ENCODE assay signal across 2 cellular contexts in the genomic region with DNA sequence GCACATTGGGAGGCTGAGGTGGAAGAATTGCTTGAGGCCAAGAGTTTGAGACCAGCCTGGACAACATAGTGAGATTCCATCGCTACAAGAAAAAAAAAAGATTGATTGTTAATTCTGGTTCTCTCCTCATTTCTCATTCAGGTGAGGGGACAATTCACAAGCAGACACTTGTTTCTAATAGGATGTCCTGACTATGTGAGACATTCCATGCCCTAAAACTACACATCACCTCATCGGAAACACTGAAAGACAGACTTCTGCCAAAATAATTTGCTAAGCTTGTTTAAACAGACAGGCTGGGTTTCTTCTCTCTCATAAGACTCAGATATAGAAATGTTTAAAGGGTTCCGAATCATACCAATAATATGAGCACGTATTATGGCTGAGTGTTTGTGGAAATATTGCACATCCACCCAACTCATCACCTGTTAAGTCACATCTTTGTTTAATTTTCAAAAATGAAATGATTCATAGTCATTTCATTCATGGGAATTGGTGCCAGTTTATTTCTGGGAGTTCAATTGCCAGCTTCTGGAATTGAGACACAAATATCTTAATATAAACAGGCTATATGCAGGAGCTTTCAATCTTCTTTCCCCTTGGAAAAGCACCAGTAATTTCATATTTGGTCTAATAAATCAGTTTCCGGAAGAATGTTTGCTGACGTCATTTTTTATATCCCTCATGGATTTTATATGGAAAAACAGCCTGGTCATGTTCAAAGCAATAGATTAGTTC.
TF ChIP-seq lines count a peak whose summit lies in the region.

No MANE protein-coding gene starts in this region.

TF ChIP-seq in IMR-90, 13 proteins besides CTCF, POLR2A, EP300 and RAD21 (continued from another document):
- TF ChIP-seq, protein P1, sequence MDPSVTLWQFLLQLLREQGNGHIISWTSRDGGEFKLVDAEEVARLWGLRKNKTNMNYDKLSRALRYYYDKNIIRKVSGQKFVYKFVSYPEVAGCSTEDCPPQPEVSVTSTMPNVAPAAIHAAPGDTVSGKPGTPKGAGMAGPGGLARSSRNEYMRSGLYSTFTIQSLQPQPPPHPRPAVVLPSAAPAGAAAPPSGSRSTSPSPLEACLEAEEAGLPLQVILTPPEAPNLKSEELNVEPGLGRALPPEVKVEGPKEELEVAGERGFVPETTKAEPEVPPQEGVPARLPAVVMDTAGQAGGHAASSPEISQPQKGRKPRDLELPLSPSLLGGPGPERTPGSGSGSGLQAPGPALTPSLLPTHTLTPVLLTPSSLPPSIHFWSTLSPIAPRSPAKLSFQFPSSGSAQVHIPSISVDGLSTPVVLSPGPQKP (IDR thresholded peaks at IDR 0.05; ENCODE audit: borderline replicate concordance, low read depth, low read length): no peak
- no peak for TF ChIP-seq CHD1 (IDR thresholded peaks at IDR 0.05; ENCODE audit: low read depth, low read length)
- no peak for TF ChIP-seq RCOR1 (IDR thresholded peaks at IDR 0.05; ENCODE audit: insufficient replicate concordance, low read length)
- no peak for TF ChIP-seq CEBPB (IDR thresholded peaks at IDR 0.05; ENCODE audit: low read depth, low read length)
- TF ChIP-seq, protein P2, sequence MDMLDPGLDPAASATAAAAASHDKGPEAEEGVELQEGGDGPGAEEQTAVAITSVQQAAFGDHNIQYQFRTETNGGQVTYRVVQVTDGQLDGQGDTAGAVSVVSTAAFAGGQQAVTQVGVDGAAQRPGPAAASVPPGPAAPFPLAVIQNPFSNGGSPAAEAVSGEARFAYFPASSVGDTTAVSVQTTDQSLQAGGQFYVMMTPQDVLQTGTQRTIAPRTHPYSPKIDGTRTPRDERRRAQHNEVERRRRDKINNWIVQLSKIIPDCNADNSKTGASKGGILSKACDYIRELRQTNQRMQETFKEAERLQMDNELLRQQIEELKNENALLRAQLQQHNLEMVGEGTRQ (IDR thresholded peaks at IDR 0.05; ENCODE audit: low read depth, low read length): no peak
- TF ChIP-seq MXI1 (IDR thresholded peaks at IDR 0.05; ENCODE audit: borderline replicate concordance, low read depth, low read length): no peak
- no peak for TF ChIP-seq MAZ (IDR thresholded peaks at IDR 0.05; ENCODE audit: borderline replicate concordance, low read depth, low read length)

TF ChIP-seq in WTC11, 78 proteins besides CTCF, POLR2A, EP300 and RAD21 (continues in another document):
- TF ChIP-seq, protein P3, sequence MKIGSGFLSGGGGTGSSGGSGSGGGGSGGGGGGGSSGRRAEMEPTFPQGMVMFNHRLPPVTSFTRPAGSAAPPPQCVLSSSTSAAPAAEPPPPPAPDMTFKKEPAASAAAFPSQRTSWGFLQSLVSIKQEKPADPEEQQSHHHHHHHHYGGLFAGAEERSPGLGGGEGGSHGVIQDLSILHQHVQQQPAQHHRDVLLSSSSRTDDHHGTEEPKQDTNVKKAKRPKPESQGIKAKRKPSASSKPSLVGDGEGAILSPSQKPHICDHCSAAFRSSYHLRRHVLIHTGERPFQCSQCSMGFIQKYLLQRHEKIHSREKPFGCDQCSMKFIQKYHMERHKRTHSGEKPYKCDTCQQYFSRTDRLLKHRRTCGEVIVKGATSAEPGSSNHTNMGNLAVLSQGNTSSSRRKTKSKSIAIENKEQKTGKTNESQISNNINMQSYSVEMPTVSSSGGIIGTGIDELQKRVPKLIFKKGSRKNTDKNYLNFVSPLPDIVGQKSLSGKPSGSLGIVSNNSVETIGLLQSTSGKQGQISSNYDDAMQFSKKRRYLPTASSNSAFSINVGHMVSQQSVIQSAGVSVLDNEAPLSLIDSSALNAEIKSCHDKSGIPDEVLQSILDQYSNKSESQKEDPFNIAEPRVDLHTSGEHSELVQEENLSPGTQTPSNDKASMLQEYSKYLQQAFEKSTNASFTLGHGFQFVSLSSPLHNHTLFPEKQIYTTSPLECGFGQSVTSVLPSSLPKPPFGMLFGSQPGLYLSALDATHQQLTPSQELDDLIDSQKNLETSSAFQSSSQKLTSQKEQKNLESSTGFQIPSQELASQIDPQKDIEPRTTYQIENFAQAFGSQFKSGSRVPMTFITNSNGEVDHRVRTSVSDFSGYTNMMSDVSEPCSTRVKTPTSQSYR (CRISPR knock-in tag; IDR thresholded peaks at IDR 0.05): no peak
- TF ChIP-seq TP53 (CRISPR knock-in tag; IDR thresholded peaks at IDR 0.05) (no peak), SOX15 (CRISPR knock-in tag; IDR thresholded peaks at IDR 0.05) (no peak), ZNF121 (CRISPR knock-in tag; IDR thresholded peaks at IDR 0.05) (peak; percentile 67; the same call in 1 of the 2 replicates), JUN (CRISPR knock-in tag; IDR thresholded peaks at IDR 0.05) (no peak), ELF4 (CRISPR knock-in tag; IDR thresholded peaks at IDR 0.05; ENCODE audit: low read depth) (no peak), ZNF671 (CRISPR knock-in tag; IDR thresholded peaks at IDR 0.05) (peak; percentile 39; the same call in 1 of the 2 replicates), GTF2I (CRISPR knock-in tag; conservative IDR thresholded peaks at IDR 0.05) (no peak), PRRX2 (CRISPR knock-in tag; IDR thresholded peaks at IDR 0.05) (peak; percentile 24; the same call in 1 of the 2 replicates), NR1H2 (CRISPR knock-in tag; IDR thresholded peaks at IDR 0.05) (no peak), FOXP1 (CRISPR knock-in tag; IDR thresholded peaks at IDR 0.05; ENCODE audit: borderline replicate concordance) (no peak), KAT7 (CRISPR knock-in tag; IDR thresholded peaks at IDR 0.05; ENCODE audit: borderline replicate concordance) (no peak), RORB (CRISPR knock-in tag; IDR thresholded peaks at IDR 0.05) (no peak), MYBL2 (CRISPR knock-in tag; IDR thresholded peaks at IDR 0.05) (no peak), EMX1 (CRISPR knock-in tag; IDR thresholded peaks at IDR 0.05) (peak; percentile 74; the same call in 1 of the 2 replicates), ETV6 (CRISPR knock-in tag; IDR thresholded peaks at IDR 0.05) (no peak), ZNF416 (CRISPR knock-in tag; IDR thresholded peaks at IDR 0.05) (no peak; the same call in 1 of the 2 replicates), ZNF423 (CRISPR knock-in tag; IDR thresholded peaks at IDR 0.05) (no peak), HMGA2 (CRISPR knock-in tag; IDR thresholded peaks at IDR 0.05) (no peak)
- TF ChIP-seq, protein P4, sequence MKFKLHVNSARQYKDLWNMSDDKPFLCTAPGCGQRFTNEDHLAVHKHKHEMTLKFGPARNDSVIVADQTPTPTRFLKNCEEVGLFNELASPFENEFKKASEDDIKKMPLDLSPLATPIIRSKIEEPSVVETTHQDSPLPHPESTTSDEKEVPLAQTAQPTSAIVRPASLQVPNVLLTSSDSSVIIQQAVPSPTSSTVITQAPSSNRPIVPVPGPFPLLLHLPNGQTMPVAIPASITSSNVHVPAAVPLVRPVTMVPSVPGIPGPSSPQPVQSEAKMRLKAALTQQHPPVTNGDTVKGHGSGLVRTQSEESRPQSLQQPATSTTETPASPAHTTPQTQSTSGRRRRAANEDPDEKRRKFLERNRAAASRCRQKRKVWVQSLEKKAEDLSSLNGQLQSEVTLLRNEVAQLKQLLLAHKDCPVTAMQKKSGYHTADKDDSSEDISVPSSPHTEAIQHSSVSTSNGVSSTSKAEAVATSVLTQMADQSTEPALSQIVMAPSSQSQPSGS (CRISPR knock-in tag; IDR thresholded peaks at IDR 0.05; ENCODE audit: borderline replicate concordance, low read depth): no peak
- TF ChIP-seq, protein P5, sequence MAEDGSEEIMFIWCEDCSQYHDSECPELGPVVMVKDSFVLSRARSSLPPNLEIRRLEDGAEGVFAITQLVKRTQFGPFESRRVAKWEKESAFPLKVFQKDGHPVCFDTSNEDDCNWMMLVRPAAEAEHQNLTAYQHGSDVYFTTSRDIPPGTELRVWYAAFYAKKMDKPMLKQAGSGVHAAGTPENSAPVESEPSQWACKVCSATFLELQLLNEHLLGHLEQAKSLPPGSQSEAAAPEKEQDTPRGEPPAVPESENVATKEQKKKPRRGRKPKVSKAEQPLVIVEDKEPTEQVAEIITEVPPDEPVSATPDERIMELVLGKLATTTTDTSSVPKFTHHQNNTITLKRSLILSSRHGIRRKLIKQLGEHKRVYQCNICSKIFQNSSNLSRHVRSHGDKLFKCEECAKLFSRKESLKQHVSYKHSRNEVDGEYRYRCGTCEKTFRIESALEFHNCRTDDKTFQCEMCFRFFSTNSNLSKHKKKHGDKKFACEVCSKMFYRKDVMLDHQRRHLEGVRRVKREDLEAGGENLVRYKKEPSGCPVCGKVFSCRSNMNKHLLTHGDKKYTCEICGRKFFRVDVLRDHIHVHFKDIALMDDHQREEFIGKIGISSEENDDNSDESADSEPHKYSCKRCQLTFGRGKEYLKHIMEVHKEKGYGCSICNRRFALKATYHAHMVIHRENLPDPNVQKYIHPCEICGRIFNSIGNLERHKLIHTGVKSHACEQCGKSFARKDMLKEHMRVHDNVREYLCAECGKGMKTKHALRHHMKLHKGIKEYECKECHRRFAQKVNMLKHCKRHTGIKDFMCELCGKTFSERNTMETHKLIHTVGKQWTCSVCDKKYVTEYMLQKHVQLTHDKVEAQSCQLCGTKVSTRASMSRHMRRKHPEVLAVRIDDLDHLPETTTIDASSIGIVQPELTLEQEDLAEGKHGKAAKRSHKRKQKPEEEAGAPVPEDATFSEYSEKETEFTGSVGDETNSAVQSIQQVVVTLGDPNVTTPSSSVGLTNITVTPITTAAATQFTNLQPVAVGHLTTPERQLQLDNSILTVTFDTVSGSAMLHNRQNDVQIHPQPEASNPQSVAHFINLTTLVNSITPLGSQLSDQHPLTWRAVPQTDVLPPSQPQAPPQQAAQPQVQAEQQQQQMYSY (CRISPR knock-in tag; IDR thresholded peaks at IDR 0.05): no peak
- TF ChIP-seq, protein P6, sequence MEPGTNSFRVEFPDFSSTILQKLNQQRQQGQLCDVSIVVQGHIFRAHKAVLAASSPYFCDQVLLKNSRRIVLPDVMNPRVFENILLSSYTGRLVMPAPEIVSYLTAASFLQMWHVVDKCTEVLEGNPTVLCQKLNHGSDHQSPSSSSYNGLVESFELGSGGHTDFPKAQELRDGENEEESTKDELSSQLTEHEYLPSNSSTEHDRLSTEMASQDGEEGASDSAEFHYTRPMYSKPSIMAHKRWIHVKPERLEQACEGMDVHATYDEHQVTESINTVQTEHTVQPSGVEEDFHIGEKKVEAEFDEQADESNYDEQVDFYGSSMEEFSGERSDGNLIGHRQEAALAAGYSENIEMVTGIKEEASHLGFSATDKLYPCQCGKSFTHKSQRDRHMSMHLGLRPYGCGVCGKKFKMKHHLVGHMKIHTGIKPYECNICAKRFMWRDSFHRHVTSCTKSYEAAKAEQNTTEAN (CRISPR knock-in tag; IDR thresholded peaks at IDR 0.05): no peak
- TF ChIP-seq, protein P7, sequence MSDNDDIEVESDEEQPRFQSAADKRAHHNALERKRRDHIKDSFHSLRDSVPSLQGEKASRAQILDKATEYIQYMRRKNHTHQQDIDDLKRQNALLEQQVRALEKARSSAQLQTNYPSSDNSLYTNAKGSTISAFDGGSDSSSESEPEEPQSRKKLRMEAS (CRISPR knock-in tag; IDR thresholded peaks at IDR 0.05): no peak
- TF ChIP-seq, protein P8, sequence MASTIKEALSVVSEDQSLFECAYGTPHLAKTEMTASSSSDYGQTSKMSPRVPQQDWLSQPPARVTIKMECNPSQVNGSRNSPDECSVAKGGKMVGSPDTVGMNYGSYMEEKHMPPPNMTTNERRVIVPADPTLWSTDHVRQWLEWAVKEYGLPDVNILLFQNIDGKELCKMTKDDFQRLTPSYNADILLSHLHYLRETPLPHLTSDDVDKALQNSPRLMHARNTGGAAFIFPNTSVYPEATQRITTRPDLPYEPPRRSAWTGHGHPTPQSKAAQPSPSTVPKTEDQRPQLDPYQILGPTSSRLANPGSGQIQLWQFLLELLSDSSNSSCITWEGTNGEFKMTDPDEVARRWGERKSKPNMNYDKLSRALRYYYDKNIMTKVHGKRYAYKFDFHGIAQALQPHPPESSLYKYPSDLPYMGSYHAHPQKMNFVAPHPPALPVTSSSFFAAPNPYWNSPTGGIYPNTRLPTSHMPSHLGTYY (CRISPR knock-in tag; IDR thresholded peaks at IDR 0.05): peak; percentile 52; the same call in 1 of the 2 replicates
- TF ChIP-seq, protein P9, sequence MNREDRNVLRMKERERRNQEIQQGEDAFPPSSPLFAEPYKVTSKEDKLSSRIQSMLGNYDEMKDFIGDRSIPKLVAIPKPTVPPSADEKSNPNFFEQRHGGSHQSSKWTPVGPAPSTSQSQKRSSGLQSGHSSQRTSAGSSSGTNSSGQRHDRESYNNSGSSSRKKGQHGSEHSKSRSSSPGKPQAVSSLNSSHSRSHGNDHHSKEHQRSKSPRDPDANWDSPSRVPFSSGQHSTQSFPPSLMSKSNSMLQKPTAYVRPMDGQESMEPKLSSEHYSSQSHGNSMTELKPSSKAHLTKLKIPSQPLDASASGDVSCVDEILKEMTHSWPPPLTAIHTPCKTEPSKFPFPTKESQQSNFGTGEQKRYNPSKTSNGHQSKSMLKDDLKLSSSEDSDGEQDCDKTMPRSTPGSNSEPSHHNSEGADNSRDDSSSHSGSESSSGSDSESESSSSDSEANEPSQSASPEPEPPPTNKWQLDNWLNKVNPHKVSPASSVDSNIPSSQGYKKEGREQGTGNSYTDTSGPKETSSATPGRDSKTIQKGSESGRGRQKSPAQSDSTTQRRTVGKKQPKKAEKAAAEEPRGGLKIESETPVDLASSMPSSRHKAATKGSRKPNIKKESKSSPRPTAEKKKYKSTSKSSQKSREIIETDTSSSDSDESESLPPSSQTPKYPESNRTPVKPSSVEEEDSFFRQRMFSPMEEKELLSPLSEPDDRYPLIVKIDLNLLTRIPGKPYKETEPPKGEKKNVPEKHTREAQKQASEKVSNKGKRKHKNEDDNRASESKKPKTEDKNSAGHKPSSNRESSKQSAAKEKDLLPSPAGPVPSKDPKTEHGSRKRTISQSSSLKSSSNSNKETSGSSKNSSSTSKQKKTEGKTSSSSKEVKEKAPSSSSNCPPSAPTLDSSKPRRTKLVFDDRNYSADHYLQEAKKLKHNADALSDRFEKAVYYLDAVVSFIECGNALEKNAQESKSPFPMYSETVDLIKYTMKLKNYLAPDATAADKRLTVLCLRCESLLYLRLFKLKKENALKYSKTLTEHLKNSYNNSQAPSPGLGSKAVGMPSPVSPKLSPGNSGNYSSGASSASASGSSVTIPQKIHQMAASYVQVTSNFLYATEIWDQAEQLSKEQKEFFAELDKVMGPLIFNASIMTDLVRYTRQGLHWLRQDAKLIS (CRISPR knock-in tag; IDR thresholded peaks at IDR 0.05; ENCODE audit: borderline replicate concordance): no peak
- TF ChIP-seq, protein P10, sequence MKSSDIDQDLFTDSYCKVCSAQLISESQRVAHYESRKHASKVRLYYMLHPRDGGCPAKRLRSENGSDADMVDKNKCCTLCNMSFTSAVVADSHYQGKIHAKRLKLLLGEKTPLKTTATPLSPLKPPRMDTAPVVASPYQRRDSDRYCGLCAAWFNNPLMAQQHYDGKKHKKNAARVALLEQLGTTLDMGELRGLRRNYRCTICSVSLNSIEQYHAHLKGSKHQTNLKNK (CRISPR knock-in tag; IDR thresholded peaks at IDR 0.05): no peak
- TF ChIP-seq, protein P11, sequence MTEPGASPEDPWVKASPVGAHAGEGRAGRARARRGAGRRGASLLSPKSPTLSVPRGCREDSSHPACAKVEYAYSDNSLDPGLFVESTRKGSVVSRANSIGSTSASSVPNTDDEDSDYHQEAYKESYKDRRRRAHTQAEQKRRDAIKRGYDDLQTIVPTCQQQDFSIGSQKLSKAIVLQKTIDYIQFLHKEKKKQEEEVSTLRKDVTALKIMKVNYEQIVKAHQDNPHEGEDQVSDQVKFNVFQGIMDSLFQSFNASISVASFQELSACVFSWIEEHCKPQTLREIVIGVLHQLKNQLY (CRISPR knock-in tag; IDR thresholded peaks at IDR 0.05): no peak
